8 cellular contexts compared by ENCODE assay signal in genomic region chr17:39199986-39200879, GRCh38. TPM values are rescaled to one million over a fixed set of nuclear protein-coding genes. Genes with fewer than 3 reads are reported as not detected.
DNase-seq lines count a peak whose midpoint lies in the region; ATAC-seq, FAIRE-seq and TF ChIP-seq lines count a peak whose summit lies in the region.

RPL19 (plus strand) TSS chr17:39200283; CDS start chr17:39200345, 62 bp downstream.

- no peaks in the 10 kb centered on the region for H3K27me3 ChIP-seq in keratinocyte (ENCODE audit: control insufficient read depth, extremely low read depth, insufficient read depth, low read length)

- H3K79me2 ChIP-seq in keratinocyte (ENCODE audit: control insufficient read depth, insufficient read depth, low read length): peaks cover 41% of the 10 kb centered on the region

- peak within 1 kb of the TSS; percentile 84 for H3K4me3 ChIP-seq in AG09309 (ENCODE audit: control insufficient read depth, low read depth, low read length)
- peak within 1 kb of the TSS; percentile 87 to 93 (median 92) for H3K4me3 ChIP-seq in keratinocyte (ENCODE audit: control insufficient read depth in 2 of 3, extremely low read depth in 1 of 3, insufficient read depth in 2 of 3, low read depth in 1 of 3, low read length in 3 of 3)

- peaks cover 26% of the 10 kb centered on the region for H3K4me1 ChIP-seq in keratinocyte (ENCODE audit: control insufficient read depth, extremely low read depth, insufficient read depth, low read length)

- peaks cover 14% of the 10 kb centered on the region for H4K20me1 ChIP-seq in keratinocyte (ENCODE audit: control insufficient read depth, extremely low read depth, insufficient read depth, low read length)

- no peaks in the 10 kb centered on the region for H3K9me1 ChIP-seq in keratinocyte (ENCODE audit: control insufficient read depth, extremely low read depth, insufficient read depth, low read length)

- peak within 1 kb of the TSS; percentile 100 for H3K27ac ChIP-seq in keratinocyte (ENCODE audit: control insufficient read depth, insufficient read depth, low read length)

- peak within 1 kb of the TSS; percentile 100 for H3K9ac ChIP-seq in keratinocyte (ENCODE audit: control insufficient read depth, extremely low read depth, insufficient read depth, low read length)

- TF ChIP-seq CTCF in AG09309 (IDR thresholded peaks at IDR 0.05; ENCODE audit: control insufficient read depth, insufficient read depth, low read depth, low read length, missing control alignments) (no peak), keratinocyte (optimal IDR thresholded peaks at IDR 0.05 in 1 of 3, IDR thresholded peaks at IDR 0.05 in 1 of 3, conservative IDR thresholded peaks at IDR 0.05 in 1 of 3; ENCODE audit: extremely low read depth in 1 of 3, insufficient read depth in 2 of 3, low read length in 3 of 3) (no peak)

- DNase-seq in AG09309 (ENCODE audit: low read depth) (peak; percentile 80), NCI-H510A (lab: John Stamatoyannopoulos, UW) (peak; percentile 84), cerebellar cortex (ENCODE audit: low spot score) (peak; percentile 95), keratinocyte (ENCODE audit: low read depth, low spot score) (peak; percentile 80)
- DNase-seq in activated CD4-positive, CD25-positive, alpha-beta regulatory T cell treated with anti-CD3 and anti-CD28 coated beads, Interleukin-2, amount 50 U/mL, for 72 hours: peak; percentile 81
- DNase-seq in stimulated activated CD4-positive, alpha-beta T cell treated with anti-CD3 and anti-CD28 coated beads, Interleukin-12 subunit alpha, Interleukin-12 subunit beta, amount 100 ng/mL, for 48 hours (ENCODE audit: low read depth in 2 of 3, low spot score in 1 of 3): peak; percentile 79 to 84 (median 82)

- H3K36me3 ChIP-seq in keratinocyte (ENCODE audit: control insufficient read depth in 2 of 2, extremely low read depth in 1 of 2, insufficient read depth in 2 of 2, low read length in 2 of 2): peaks cover 22 to 31% of the 10 kb centered on the region in 2 experiments

- peak; percentile 60 for FAIRE-seq in keratinocyte (lab: Jason Lieb, UNC)

- H3K9me3 ChIP-seq in keratinocyte (ENCODE audit: control insufficient read depth, low read depth, low read length): no peaks in the 10 kb centered on the region

- dilution Hi-C loops in keratinocyte (cut with MboI; ENCODE audit: extremely low pct_ligation_motif_present, low sequenced_read_pairs): no loop called here

- peak within 1 kb of the TSS; percentile 99 for H3K4me2 ChIP-seq in keratinocyte (ENCODE audit: control insufficient read depth, extremely low read depth, insufficient read depth, low read depth, low read length)

- peak within 1 kb of the TSS; percentile 100 for H2AFZ ChIP-seq in keratinocyte (ENCODE audit: control insufficient read depth, low read length)

- ATAC-seq in GM19035 (IDR thresholded peaks at IDR 0.05; ENCODE audit: unreplicated experiment) (peak; percentile 66), HG03432 (IDR thresholded peaks at IDR 0.05; ENCODE audit: unreplicated experiment) (peak; percentile 65)

RNA-seq across cellular contexts. Expression of gene RPL19, which starts in this region (rescaled TPM):
- 1,747 to 2,007 TPM (median 1,957 TPM) in 3 replicates for polyA plus RNA-seq in keratinocyte
- polyA plus RNA-seq in keratinocyte (2011; ENCODE audit: low read depth): 2,951 TPM
- polyA plus RNA-seq in keratinocyte (2011; cell fraction: cytosol; rRNA removed): 1,535 and 2,525 TPM in 2 replicates
- polyA plus RNA-seq in keratinocyte (2011; cell fraction: nucleus; rRNA removed): 651 and 665 TPM in 2 replicates
- 1,811 and 1,919 TPM in 2 replicates for polyA plus RNA-seq in keratinocyte (2012; ENCODE audit: low replicate concordance)
- polyA minus RNA-seq in keratinocyte: 431 to 851 TPM (median 823 TPM) in 3 replicates
- 1,075 TPM for polyA minus RNA-seq in keratinocyte (2011; cell fraction: cytosol; rRNA and poly(A)+ RNA removed)
- 158 and 187 TPM in 2 replicates for polyA minus RNA-seq in keratinocyte (2011; cell fraction: nucleus; rRNA and poly(A)+ RNA removed)

Comparison
In these comparisons a context has a peak if more than half of its experiments do, and no peak if none do; other contexts are left out.
1. Peak in every context shown above with its lines: DNase-seq, ATAC-seq, H3K4me3 ChIP-seq and H3K27ac ChIP-seq.